ENCODE assay signal across 1 cellular context in the genomic region with DNA sequence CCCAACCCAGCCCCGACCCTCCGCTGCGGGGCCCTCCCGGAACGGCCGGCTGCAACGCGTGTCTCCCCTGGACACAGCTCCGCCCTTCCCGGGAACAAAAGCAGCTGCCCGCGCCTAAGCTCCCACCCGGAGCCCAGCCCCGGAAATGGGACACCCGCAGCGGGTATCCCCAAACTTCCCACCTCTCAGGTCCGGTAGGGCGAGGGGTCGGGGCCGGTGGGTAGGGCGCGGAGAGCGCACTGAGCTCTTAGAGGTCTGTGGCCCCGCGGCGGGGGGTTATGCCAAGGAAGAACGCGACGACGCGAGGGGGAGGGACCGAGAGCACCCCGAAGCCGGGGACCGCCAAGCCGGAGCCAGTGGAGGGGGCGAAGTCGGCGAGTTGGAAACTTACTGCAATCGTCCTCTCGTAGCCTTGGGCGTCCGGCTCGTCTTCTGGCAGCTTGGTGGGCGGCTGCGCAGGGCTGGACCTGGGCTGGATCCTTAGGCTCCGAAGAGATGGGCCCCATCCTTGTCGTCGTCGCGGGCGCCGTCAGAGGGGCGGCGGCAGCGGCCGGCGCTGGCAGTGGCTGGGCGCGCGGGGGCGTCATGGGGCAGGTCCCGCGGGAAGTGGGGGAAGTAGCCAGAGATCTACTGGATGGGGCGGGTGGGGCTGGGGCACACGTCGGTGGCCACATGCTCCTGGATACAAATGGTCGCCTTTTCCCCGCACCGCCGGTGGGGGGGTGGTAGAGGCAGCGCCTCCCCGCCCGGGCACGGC.
TF ChIP-seq lines count a peak whose summit lies in the region.

No MANE protein-coding gene starts in this region.

TF ChIP-seq in H1, 55 proteins besides CTCF, POLR2A, EP300 and RAD21:
- TF ChIP-seq TAF7 (optimal IDR thresholded peaks at IDR 0.05; ENCODE audit: borderline replicate concordance, low read depth, low read length), result no peak
- TF ChIP-seq SIN3A (conservative IDR thresholded peaks at IDR 0.05 in 1 of 2, IDR thresholded peaks at IDR 0.05 in 1 of 2; ENCODE audit: low read depth in 1 of 2, low read length in 2 of 2), result no peak
- no peak for TF ChIP-seq BCL11A (IDR thresholded peaks at IDR 0.05; ENCODE audit: low read depth in 2 of 2, low read length in 2 of 2)
- peak; percentile 1 for TF ChIP-seq EZH2 (IDR thresholded peaks at IDR 0.05; ENCODE audit: low read depth, low read length, severe bottlenecking)
- TF ChIP-seq FOSL1 (IDR thresholded peaks at IDR 0.05; ENCODE audit: insufficient read depth, low read depth, low read length), result no peak
- peak; percentile 11; the same call in 1 of the 2 replicates for TF ChIP-seq E2F6 (IDR thresholded peaks at IDR 0.05)
- no peak for TF ChIP-seq KDM1A (IDR thresholded peaks at IDR 0.05; ENCODE audit: borderline replicate concordance, low read length)
- TF ChIP-seq RNF2 (IDR thresholded peaks at IDR 0.05; ENCODE audit: borderline replicate concordance, low read depth, low read length, missing control alignments, poor library complexity, severe bottlenecking), result no peak
- no peak for TF ChIP-seq NRF1 (IDR thresholded peaks at IDR 0.05; ENCODE audit: low read depth, low read length)
- TF ChIP-seq RXRA (IDR thresholded peaks at IDR 0.05; ENCODE audit: insufficient read depth, low read depth, low read length), result no peak
- TF ChIP-seq, protein P1, sequence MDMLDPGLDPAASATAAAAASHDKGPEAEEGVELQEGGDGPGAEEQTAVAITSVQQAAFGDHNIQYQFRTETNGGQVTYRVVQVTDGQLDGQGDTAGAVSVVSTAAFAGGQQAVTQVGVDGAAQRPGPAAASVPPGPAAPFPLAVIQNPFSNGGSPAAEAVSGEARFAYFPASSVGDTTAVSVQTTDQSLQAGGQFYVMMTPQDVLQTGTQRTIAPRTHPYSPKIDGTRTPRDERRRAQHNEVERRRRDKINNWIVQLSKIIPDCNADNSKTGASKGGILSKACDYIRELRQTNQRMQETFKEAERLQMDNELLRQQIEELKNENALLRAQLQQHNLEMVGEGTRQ (IDR thresholded peaks at IDR 0.05; ENCODE audit: low read length), result no peak
- TF ChIP-seq MAFK (IDR thresholded peaks at IDR 0.05; ENCODE audit: low read depth, low read length), result no peak
- TF ChIP-seq BRCA1 (IDR thresholded peaks at IDR 0.05; ENCODE audit: low read depth, low read length), result no peak
- no peak for TF ChIP-seq RFX5 (IDR thresholded peaks at IDR 0.05; ENCODE audit: borderline replicate concordance, low read depth, low read length)
- TF ChIP-seq ATF2 (IDR thresholded peaks at IDR 0.05; ENCODE audit: low read length), result no peak
- 0 out of 2 replicates have a peak, but pooled peaks have one; percentile 30 for TF ChIP-seq TAF1 (IDR thresholded peaks at IDR 0.05; ENCODE audit: low read depth, low read length)
- TF ChIP-seq SP1 (IDR thresholded peaks at IDR 0.05; ENCODE audit: low read depth, low read length), result no peak
- no peak for TF ChIP-seq CBX5 (IDR thresholded peaks at IDR 0.05; ENCODE audit: low read depth, low read length)
- TF ChIP-seq, protein P2, sequence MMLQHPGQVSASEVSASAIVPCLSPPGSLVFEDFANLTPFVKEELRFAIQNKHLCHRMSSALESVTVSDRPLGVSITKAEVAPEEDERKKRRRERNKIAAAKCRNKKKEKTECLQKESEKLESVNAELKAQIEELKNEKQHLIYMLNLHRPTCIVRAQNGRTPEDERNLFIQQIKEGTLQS (IDR thresholded peaks at IDR 0.05; ENCODE audit: insufficient read depth, low read depth, low read length), result no peak
- no peak for TF ChIP-seq TCF12 (IDR thresholded peaks at IDR 0.05; ENCODE audit: low read depth, low read length)
- no peak for TF ChIP-seq SP4 (IDR thresholded peaks at IDR 0.05; ENCODE audit: low read length)
- no peak for TF ChIP-seq SIRT6 (IDR thresholded peaks at IDR 0.05; ENCODE audit: low read length)
- peak; percentile 15; the same call in 1 of the 2 replicates for TF ChIP-seq CREB1 (IDR thresholded peaks at IDR 0.05)
- TF ChIP-seq JUND (IDR thresholded peaks at IDR 0.05; ENCODE audit: low read length), result no peak
- TF ChIP-seq HDAC6 (IDR thresholded peaks at IDR 0.05; ENCODE audit: low read depth, low read length), result no peak
- no peak for TF ChIP-seq SRF (IDR thresholded peaks at IDR 0.05; ENCODE audit: low read depth, low read length)
- TF ChIP-seq TBP (IDR thresholded peaks at IDR 0.05; ENCODE audit: low read depth, low read length), result peak; percentile 13; the same call in 1 of the 2 replicates
- peak; percentile 84 for TF ChIP-seq KDM4A (IDR thresholded peaks at IDR 0.05; ENCODE audit: low read depth, low read length, severe bottlenecking)
- TF ChIP-seq SP2 (IDR thresholded peaks at IDR 0.05; ENCODE audit: low read length), result no peak
- TF ChIP-seq CHD2 (IDR thresholded peaks at IDR 0.05; ENCODE audit: low read length), result no peak
- TF ChIP-seq TEAD4 (IDR thresholded peaks at IDR 0.05; ENCODE audit: low read depth, low read length), result no peak
- TF ChIP-seq KDM5A (IDR thresholded peaks at IDR 0.05; ENCODE audit: low read length), result no peak
- no peak for TF ChIP-seq CTBP2 (IDR thresholded peaks at IDR 0.05; ENCODE audit: borderline replicate concordance, insufficient read depth, insufficient read length, low read length)
- no peak for TF ChIP-seq ZNF274 (IDR thresholded peaks at IDR 0.05; ENCODE audit: borderline replicate concordance, extremely low read depth, low read length)
- no peak for TF ChIP-seq ASH2L (IDR thresholded peaks at IDR 0.05; ENCODE audit: low read length)
- TF ChIP-seq JUN (IDR thresholded peaks at IDR 0.05; ENCODE audit: low read depth, low read length), result no peak
- TF ChIP-seq, protein P3, sequence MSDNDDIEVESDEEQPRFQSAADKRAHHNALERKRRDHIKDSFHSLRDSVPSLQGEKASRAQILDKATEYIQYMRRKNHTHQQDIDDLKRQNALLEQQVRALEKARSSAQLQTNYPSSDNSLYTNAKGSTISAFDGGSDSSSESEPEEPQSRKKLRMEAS (IDR thresholded peaks at IDR 0.05), result 0 out of 2 replicates have a peak, but pooled peaks have one; percentile 1
- TF ChIP-seq POLR2AphosphoS5 (IDR thresholded peaks at IDR 0.05; ENCODE audit: low read depth, low read length), result no peak
- no peak for TF ChIP-seq NANOG (IDR thresholded peaks at IDR 0.05; ENCODE audit: insufficient read depth, low read depth, low read length, poor library complexity, severe bottlenecking)
- TF ChIP-seq SIX5 (IDR thresholded peaks at IDR 0.05; ENCODE audit: low read depth, low read length), result no peak
- no peak for TF ChIP-seq GABPA (IDR thresholded peaks at IDR 0.05; ENCODE audit: borderline replicate concordance, insufficient read depth, low read length)
- no peak for TF ChIP-seq HDAC2 (IDR thresholded peaks at IDR 0.05; ENCODE audit: borderline replicate concordance in 1 of 2, low read depth in 2 of 2, low read length in 2 of 2)
- TF ChIP-seq RBBP5 (IDR thresholded peaks at IDR 0.05; ENCODE audit: borderline replicate concordance, low read depth, low read length), result no peak
- TF ChIP-seq SUZ12 (IDR thresholded peaks at IDR 0.05; ENCODE audit: low read length), result 0 out of 2 replicates have a peak, but pooled peaks have one; percentile 5
- no peak for TF ChIP-seq GTF2F1 (IDR thresholded peaks at IDR 0.05; ENCODE audit: borderline replicate concordance, low read depth, low read length)
- 0 out of 2 replicates have a peak, but pooled peaks have one; percentile 27 for TF ChIP-seq PHF8 (conservative IDR thresholded peaks at IDR 0.05; ENCODE audit: low read depth, low read length)
- TF ChIP-seq CHD1 (IDR thresholded peaks at IDR 0.05; ENCODE audit: low read depth, low read length), result no peak
- TF ChIP-seq SAP30 (IDR thresholded peaks at IDR 0.05; ENCODE audit: insufficient read depth, insufficient replicate concordance, low read length), result no peak
- no peak for TF ChIP-seq YY1 (IDR thresholded peaks at IDR 0.05; ENCODE audit: low read depth, low read length)
- TF ChIP-seq EGR1 (IDR thresholded peaks at IDR 0.05; ENCODE audit: borderline replicate concordance, low read depth, low read length), result peak; percentile 34; the same call in 1 of the 2 replicates
- TF ChIP-seq POU5F1 (IDR thresholded peaks at IDR 0.05; ENCODE audit: low read depth, low read length), result no peak
- no peak for TF ChIP-seq CEBPB (IDR thresholded peaks at IDR 0.05; ENCODE audit: low read depth, low read length)
- no peak for TF ChIP-seq BACH1 (IDR thresholded peaks at IDR 0.05; ENCODE audit: low read length)
- TF ChIP-seq, protein P4, sequence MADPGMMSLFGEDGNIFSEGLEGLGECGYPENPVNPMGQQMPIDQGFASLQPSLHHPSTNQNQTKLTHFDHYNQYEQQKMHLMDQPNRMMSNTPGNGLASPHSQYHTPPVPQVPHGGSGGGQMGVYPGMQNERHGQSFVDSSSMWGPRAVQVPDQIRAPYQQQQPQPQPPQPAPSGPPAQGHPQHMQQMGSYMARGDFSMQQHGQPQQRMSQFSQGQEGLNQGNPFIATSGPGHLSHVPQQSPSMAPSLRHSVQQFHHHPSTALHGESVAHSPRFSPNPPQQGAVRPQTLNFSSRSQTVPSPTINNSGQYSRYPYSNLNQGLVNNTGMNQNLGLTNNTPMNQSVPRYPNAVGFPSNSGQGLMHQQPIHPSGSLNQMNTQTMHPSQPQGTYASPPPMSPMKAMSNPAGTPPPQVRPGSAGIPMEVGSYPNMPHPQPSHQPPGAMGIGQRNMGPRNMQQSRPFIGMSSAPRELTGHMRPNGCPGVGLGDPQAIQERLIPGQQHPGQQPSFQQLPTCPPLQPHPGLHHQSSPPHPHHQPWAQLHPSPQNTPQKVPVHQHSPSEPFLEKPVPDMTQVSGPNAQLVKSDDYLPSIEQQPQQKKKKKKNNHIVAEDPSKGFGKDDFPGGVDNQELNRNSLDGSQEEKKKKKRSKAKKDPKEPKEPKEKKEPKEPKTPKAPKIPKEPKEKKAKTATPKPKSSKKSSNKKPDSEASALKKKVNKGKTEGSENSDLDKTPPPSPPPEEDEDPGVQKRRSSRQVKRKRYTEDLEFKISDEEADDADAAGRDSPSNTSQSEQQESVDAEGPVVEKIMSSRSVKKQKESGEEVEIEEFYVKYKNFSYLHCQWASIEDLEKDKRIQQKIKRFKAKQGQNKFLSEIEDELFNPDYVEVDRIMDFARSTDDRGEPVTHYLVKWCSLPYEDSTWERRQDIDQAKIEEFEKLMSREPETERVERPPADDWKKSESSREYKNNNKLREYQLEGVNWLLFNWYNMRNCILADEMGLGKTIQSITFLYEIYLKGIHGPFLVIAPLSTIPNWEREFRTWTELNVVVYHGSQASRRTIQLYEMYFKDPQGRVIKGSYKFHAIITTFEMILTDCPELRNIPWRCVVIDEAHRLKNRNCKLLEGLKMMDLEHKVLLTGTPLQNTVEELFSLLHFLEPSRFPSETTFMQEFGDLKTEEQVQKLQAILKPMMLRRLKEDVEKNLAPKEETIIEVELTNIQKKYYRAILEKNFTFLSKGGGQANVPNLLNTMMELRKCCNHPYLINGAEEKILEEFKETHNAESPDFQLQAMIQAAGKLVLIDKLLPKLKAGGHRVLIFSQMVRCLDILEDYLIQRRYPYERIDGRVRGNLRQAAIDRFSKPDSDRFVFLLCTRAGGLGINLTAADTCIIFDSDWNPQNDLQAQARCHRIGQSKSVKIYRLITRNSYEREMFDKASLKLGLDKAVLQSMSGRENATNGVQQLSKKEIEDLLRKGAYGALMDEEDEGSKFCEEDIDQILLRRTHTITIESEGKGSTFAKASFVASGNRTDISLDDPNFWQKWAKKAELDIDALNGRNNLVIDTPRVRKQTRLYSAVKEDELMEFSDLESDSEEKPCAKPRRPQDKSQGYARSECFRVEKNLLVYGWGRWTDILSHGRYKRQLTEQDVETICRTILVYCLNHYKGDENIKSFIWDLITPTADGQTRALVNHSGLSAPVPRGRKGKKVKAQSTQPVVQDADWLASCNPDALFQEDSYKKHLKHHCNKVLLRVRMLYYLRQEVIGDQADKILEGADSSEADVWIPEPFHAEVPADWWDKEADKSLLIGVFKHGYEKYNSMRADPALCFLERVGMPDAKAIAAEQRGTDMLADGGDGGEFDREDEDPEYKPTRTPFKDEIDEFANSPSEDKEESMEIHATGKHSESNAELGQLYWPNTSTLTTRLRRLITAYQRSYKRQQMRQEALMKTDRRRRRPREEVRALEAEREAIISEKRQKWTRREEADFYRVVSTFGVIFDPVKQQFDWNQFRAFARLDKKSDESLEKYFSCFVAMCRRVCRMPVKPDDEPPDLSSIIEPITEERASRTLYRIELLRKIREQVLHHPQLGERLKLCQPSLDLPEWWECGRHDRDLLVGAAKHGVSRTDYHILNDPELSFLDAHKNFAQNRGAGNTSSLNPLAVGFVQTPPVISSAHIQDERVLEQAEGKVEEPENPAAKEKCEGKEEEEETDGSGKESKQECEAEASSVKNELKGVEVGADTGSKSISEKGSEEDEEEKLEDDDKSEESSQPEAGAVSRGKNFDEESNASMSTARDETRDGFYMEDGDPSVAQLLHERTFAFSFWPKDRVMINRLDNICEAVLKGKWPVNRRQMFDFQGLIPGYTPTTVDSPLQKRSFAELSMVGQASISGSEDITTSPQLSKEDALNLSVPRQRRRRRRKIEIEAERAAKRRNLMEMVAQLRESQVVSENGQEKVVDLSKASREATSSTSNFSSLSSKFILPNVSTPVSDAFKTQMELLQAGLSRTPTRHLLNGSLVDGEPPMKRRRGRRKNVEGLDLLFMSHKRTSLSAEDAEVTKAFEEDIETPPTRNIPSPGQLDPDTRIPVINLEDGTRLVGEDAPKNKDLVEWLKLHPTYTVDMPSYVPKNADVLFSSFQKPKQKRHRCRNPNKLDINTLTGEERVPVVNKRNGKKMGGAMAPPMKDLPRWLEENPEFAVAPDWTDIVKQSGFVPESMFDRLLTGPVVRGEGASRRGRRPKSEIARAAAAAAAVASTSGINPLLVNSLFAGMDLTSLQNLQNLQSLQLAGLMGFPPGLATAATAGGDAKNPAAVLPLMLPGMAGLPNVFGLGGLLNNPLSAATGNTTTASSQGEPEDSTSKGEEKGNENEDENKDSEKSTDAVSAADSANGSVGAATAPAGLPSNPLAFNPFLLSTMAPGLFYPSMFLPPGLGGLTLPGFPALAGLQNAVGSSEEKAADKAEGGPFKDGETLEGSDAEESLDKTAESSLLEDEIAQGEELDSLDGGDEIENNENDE (IDR thresholded peaks at IDR 0.05; ENCODE audit: insufficient replicate concordance, low read length), result no peak
- no peak for TF ChIP-seq CBX8 (IDR thresholded peaks at IDR 0.05; ENCODE audit: borderline replicate concordance, low read depth, low read length)
TF ChIP-seq in H1: peak in this region for 10.
